Comparison of ENCODE assay signal across 8 cellular contexts in the genomic region with DNA sequence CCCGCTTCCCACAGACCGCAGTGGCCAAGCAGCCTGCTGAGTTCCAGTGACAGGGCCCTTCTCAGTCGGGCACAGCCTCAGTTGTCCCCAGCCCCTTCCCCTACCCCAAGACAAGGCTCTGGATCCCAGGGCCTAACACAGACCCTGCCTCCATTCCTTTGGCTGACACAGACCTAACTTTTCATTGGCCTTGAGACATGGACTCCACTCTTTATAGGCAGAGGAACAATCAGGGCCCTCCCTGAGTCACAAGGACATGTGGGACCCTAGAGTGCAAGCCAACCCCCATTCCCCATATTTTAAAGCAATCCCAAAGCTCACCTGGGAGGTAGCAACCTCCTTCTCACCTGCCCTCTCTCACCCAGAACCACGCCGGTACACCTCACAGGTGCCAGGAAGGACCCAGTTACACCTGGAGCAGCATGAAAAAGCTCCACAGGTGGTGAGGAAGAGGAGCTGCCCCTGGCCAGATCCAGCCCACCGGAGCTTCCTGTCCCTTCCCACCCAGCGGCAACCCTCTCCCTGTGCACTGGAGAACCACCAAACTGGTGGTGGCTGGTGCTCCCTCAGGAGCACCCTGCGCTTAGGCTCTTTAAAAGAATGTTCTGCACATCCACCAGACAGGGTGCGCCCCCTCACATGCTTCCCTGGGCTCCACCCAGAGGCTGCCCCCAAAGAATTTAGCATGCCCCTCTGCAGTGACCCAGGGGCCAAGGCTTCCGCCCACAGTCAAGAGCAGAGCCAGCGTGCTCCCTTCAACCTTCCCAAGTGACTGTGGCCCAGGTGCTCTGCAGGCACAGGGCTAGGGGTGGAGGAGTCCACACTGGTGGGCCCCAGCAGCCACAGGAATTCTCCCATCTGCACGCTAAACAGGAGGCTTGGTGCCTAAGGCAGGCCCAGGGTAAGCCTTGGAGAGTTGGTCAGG. TPM values are rescaled to one million over a fixed set of nuclear protein-coding genes. Genes with fewer than 3 reads are reported as not detected.
DNase-seq lines count a peak whose midpoint lies in the region; ATAC-seq and TF ChIP-seq lines count a peak whose summit lies in the region.

No MANE protein-coding gene starts in this region.

- H3K27ac ChIP-seq in CD4-positive, CD25-positive, alpha-beta regulatory T cell (ENCODE audit: insufficient read depth, low read length, poor library complexity, severe bottlenecking) = peak overlapping the region; percentile 98
- peak overlapping the region; percentile 22; the same call in 1 of the 2 replicates for H3K27ac ChIP-seq in OCI-LY3 (ENCODE audit: low read length)
- peak overlapping the region; percentile 89 for H3K27ac ChIP-seq in osteoblast (ENCODE audit: low read depth, low read length)

- peak overlapping the region; percentile 66 to 99 (median 72) for H3K4me3 Mint-ChIP-seq in CD4-positive, CD25-positive, alpha-beta regulatory T cell
- no peak overlapping the region for H3K4me3 Mint-ChIP-seq in endothelial cell (ENCODE audit: unreplicated experiment)

- H3K9me3 Mint-ChIP-seq in CD4-positive, CD25-positive, alpha-beta regulatory T cell = peaks cover 0 to 1% (median 0%) of the 10 kb centered on the region in 7 donors
- H3K9me3 Mint-ChIP-seq in endothelial cell (ENCODE audit: unreplicated experiment) = no peaks in the 10 kb centered on the region

- peak overlapping the region; percentile 54; the same call in 1 of the 2 replicates for H3K9ac ChIP-seq in OCI-LY3 (ENCODE audit: low read length)

- peaks cover 28% of the 10 kb centered on the region for H4K20me1 ChIP-seq in OCI-LY3 (ENCODE audit: insufficient read depth, low read length)
- H4K20me1 ChIP-seq in osteoblast (ENCODE audit: insufficient read depth, low read length) = peaks cover 5% of the 10 kb centered on the region

- no peaks in the 10 kb centered on the region for H3K36me3 ChIP-seq in CD4-positive, CD25-positive, alpha-beta regulatory T cell (ENCODE audit: control insufficient read depth, insufficient read depth, low read length)
- H3K36me3 ChIP-seq in OCI-LY3 (replicated peaks; ENCODE audit: low read depth, low read length) (no peaks in the 10 kb centered on the region), osteoblast (ENCODE audit: insufficient read depth, low read length) (no peaks in the 10 kb centered on the region)

- H2AFZ ChIP-seq in OCI-LY3 (ENCODE audit: low read depth, low read length) = no peak overlapping the region
- H2AFZ ChIP-seq in osteoblast (ENCODE audit: low read length) = no peak overlapping the region

- H3K79me2 ChIP-seq in OCI-LY3 (ENCODE audit: low read length) = peaks cover 30% of the 10 kb centered on the region; the same call in 1 of the 2 replicates
- peaks cover 61% of the 10 kb centered on the region for H3K79me2 ChIP-seq in osteoblast (ENCODE audit: insufficient read depth, low read length)

- peaks cover 0 to 53% (median 21%) of the 10 kb centered on the region in 4 donors for H3K4me1 Mint-ChIP-seq in CD4-positive, CD25-positive, alpha-beta regulatory T cell
- peaks cover 27% of the 10 kb centered on the region for H3K4me1 Mint-ChIP-seq in endothelial cell (ENCODE audit: unreplicated experiment)

- no peaks in the 10 kb centered on the region for H3K27me3 ChIP-seq in CD4-positive, CD25-positive, alpha-beta regulatory T cell (ENCODE audit: control insufficient read depth, insufficient read depth, low read length)
- H3K27me3 ChIP-seq in OCI-LY3 (ENCODE audit: low read depth, low read length) = no peaks in the 10 kb centered on the region
- H3K27me3 ChIP-seq in osteoblast (ENCODE audit: insufficient read depth, low read length) = no peaks in the 10 kb centered on the region

- DNase-seq in CD4-positive, CD25-positive, alpha-beta regulatory T cell = no peak
- DNase-seq in endothelial cell (ENCODE audit: low spot score) = no peak
- DNase-seq in osteoblast (ENCODE audit: insufficient read length, low spot score, missing footprints) = peak; percentile 81
- DNase-seq in NCI-H2029 treated with DMSO at 0.1 percent for 48 hours (lab: John Stamatoyannopoulos, UW) = no peak
- DNase-seq in NCI-H187 (lab: John Stamatoyannopoulos, UW) = no peak
- no peak for DNase-seq in stimulated activated naive CD4-positive, alpha-beta T cell (lab: John Stamatoyannopoulos, UW)
- no peak for DNase-seq in NCI-H1417 treated with DMSO at 0.1 percent for 48 hours (lab: John Stamatoyannopoulos, UW)

- H3K36me3 Mint-ChIP-seq in CD4-positive, CD25-positive, alpha-beta regulatory T cell = no peaks in the 10 kb centered on the region
- H3K36me3 Mint-ChIP-seq in endothelial cell (ENCODE audit: low read depth, unreplicated experiment) = peaks cover 4% of the 10 kb centered on the region

- H3K27ac Mint-ChIP-seq in CD4-positive, CD25-positive, alpha-beta regulatory T cell = peak overlapping the region; percentile 20 to 99 (median 83)
- H3K27ac Mint-ChIP-seq in endothelial cell (ENCODE audit: unreplicated experiment) = peak overlapping the region; percentile 83

- H3K9me3 ChIP-seq in CD4-positive, CD25-positive, alpha-beta regulatory T cell (ENCODE audit: control insufficient read depth in 2 of 2, low read length in 2 of 2) = no peaks in the 10 kb centered on the region
- no peaks in the 10 kb centered on the region for H3K9me3 ChIP-seq in OCI-LY3 (ENCODE audit: insufficient read depth, low read length)
- H3K9me3 ChIP-seq in osteoblast (ENCODE audit: low read depth, low read length) = no peaks in the 10 kb centered on the region

- TF ChIP-seq CTCF in OCI-LY3 (IDR thresholded peaks at IDR 0.05; ENCODE audit: low read depth, low read length) (no peak), endothelial cell (IDR thresholded peaks at IDR 0.05; ENCODE audit: unreplicated experiment) (no peak), osteoblast (IDR thresholded peaks at IDR 0.05; ENCODE audit: extremely low read depth, low read depth, low read length) (no peak)

- peaks cover 15% of the 10 kb centered on the region for H3K27me3 Mint-ChIP-seq in CD4-positive, CD25-positive, alpha-beta regulatory T cell
- H3K27me3 Mint-ChIP-seq in endothelial cell (ENCODE audit: unreplicated experiment) = peaks cover 27% of the 10 kb centered on the region

- peaks cover 60% of the 10 kb centered on the region for H3K4me1 ChIP-seq in CD4-positive, CD25-positive, alpha-beta regulatory T cell (ENCODE audit: control insufficient read depth, insufficient read depth, low read length, poor library complexity, severe bottlenecking)
- H3K4me1 ChIP-seq in OCI-LY3 (ENCODE audit: low read length) (peaks cover 27% of the 10 kb centered on the region), osteoblast (ENCODE audit: insufficient read depth, low read length) (peaks cover 42% of the 10 kb centered on the region)

- H3K4me2 ChIP-seq in OCI-LY3 (ENCODE audit: low read length) (peak overlapping the region; percentile 82), osteoblast (ENCODE audit: insufficient read depth, low read length) (peak overlapping the region; percentile 80)

- ATAC-seq in CD4-positive, CD25-positive, alpha-beta regulatory T cell (ENCODE audit: low read depth in 2 of 2) = no peak

- no peak overlapping the region for H3K4me3 ChIP-seq in CD4-positive, CD25-positive, alpha-beta regulatory T cell (ENCODE audit: low read depth, low read length)
- H3K4me3 ChIP-seq in OCI-LY3 (ENCODE audit: low read length) (peak overlapping the region; percentile 74), osteoblast (ENCODE audit: insufficient read depth, low read length) (peak overlapping the region; percentile 11)

RNA-seq across cellular contexts. Expression of a gene that starts 3.4 kb away (rescaled TPM):
- 93.4 TPM for total RNA-seq in CD4-positive, CD25-positive, alpha-beta regulatory T cell
- 1 to 10 TPM in 2 of 4 donors, under 1 TPM in 2; 0.50 to 1.1 (median 0.97) TPM for polyA plus RNA-seq in CD4-positive, CD25-positive, alpha-beta regulatory T cell
- total RNA-seq in endothelial cell (ENCODE audit: unreplicated experiment) (16.2 TPM), osteoblast (12.3 and 14.1 TPM in 2 replicates)

Comparison
In these comparisons a context has a peak if more than half of its experiments do, and no peak if none do; other contexts are left out.
1. H3K27ac ChIP-seq: peak in every context shown above with its lines; median percentile 98 in CD4-positive, CD25-positive, alpha-beta regulatory T cell; 89 in osteoblast; 22 in OCI-LY3.